In the genomic region with DNA sequence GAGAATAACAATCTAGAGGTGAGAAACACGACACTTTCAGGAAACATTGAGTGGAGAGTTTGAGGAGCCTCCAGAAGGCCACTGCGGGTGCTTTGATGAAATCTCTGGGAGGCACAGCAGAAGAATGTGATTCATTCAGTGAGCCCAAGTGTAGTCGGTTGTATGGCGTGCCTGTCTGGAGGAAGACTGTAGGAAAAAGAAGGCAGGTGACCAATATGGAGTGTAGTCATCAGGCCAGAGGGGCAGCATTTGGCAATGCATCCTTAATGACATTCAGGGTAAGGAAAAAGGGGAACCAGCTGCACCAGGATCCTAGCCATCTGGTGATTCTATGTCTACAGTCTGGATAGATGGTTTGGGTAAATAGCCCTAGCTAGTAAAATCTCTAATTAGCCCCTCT, we compare ENCODE assay signal across 1 cellular context. TPM values are rescaled to one million over a fixed set of nuclear protein-coding genes. Genes with fewer than 3 reads are reported as not detected.
"Had no signal": no experiment of that assay in that cellular context is flagged by ENCODE, and none has a peak within 500 bp of the region (broad histone marks: within the 10 kb centered on the region; RNA-seq: fewer than 3 reads in every experiment).

No MANE protein-coding gene starts in this region.

RNA-seq across cellular contexts. Expression of a gene that starts 12.3 kb away (rescaled TPM):
- total RNA-seq: G401 had no signal

RNA-seq across cellular contexts. Expression of a gene that starts 12.9 kb away (rescaled TPM):
- total RNA-seq: G401 had no signal

RNA-seq across cellular contexts. Expression of a gene that starts 16.8 kb away (rescaled TPM):
- total RNA-seq: G401 had no signal

RNA-seq across cellular contexts. Expression of a gene that starts 56.7 kb away (rescaled TPM):
- total RNA-seq: G401 had no signal

RNA-seq across cellular contexts. Expression of a gene that starts 59.9 kb away (rescaled TPM):
- total RNA-seq: G401 had no signal
